ENCODE assay signal across 9 cellular contexts in genomic region chr12:83015390-83016225, GRCh38.
A peak's percentile ranks its signal among the peaks of the same experiment; 100 is the strongest.
DNase-seq lines count a peak whose midpoint lies in the region; ATAC-seq and TF ChIP-seq lines count a peak whose summit lies in the region.
"Had no signal": no experiment of that assay in that cellular context is flagged by ENCODE, and none has a peak within 500 bp of the region (broad histone marks: within the 10 kb centered on the region; RNA-seq: fewer than 3 reads in every experiment).

No MANE protein-coding gene starts in this region.

- no peak overlapping the region for H3K4me3 Mint-ChIP-seq in T-cell

- H3K9me3 ChIP-seq in esophagus squamous epithelium = peaks cover 0 to 4% (median 0%) of the 10 kb centered on the region in 3 donors

- no peak overlapping the region for H3K27ac Mint-ChIP-seq in T-cell
- H3K27ac Mint-ChIP-seq: progenitor cell of endocrine pancreas had no signal

- H3K27me3 Mint-ChIP-seq in T-cell = no peaks in the 10 kb centered on the region
- H3K27me3 Mint-ChIP-seq: progenitor cell of endocrine pancreas had no signal

- ATAC-seq in omental fat pad (ENCODE audit: low FRiP score) (peak; percentile 52), HG03342 (IDR thresholded peaks at IDR 0.05; ENCODE audit: unreplicated experiment) (no peak), T-cell (replicated peaks in 1 of 4) (no peak)

- TF ChIP-seq CTCF in BJ (IDR thresholded peaks at IDR 0.05; ENCODE audit: insufficient read depth, low read depth, low read length) (no peak), esophagus squamous epithelium (IDR thresholded peaks at IDR 0.05) (no peak), omental fat pad (IDR thresholded peaks at IDR 0.05) (no peak)

- H3K4me3 ChIP-seq in BJ (ENCODE audit: low read depth, low read length) = peak overlapping the region; percentile 25
- peak overlapping the region; percentile 9 to 59 (median 38) for H3K4me3 ChIP-seq in esophagus squamous epithelium

- DNase-seq in BJ (ENCODE audit: low read depth) (no peak), NCI-H226 (peak; percentile 6), esophagus squamous epithelium (lab: John Stamatoyannopoulos, UW) (no peak), omental fat pad (ENCODE audit: low spot score) (no peak), HuH-7.5 (ENCODE audit: low spot score) (no peak), GM19240 (ENCODE audit: insufficient read length, low spot score) (no peak), T-cell (no peak)

- peaks cover 2% of the 10 kb centered on the region for H3K36me3 Mint-ChIP-seq in T-cell

- peaks cover 3 to 5% (median 3%) of the 10 kb centered on the region in 3 donors for H3K9me3 Mint-ChIP-seq in T-cell

- H3K36me3 ChIP-seq in BJ (ENCODE audit: control insufficient read depth, insufficient read depth, low read length) = no peaks in the 10 kb centered on the region
- H3K36me3 ChIP-seq in esophagus squamous epithelium = peaks cover 0 to 10% (median 0%) of the 10 kb centered on the region in 3 donors

- CTCF ChIA-PET in BJ (lab: Yijun Ruan, JAX) = interaction anchor here (0.9 to 1.0 kb wide), 3 partner anchors 11 to 330 kb away, joined by 3 read pairs; partner anchors contain the start of gene TMTC2
- CTCF ChIA-PET in T-cell (lab: Charles Lee) = no interaction called here

- intact Hi-C loops in esophagus squamous epithelium (cut with DNase I) = no loop called here

- POLR2A ChIA-PET in BJ (lab: Charles Lee) = no interaction called here
- POLR2A ChIA-PET in T-cell (lab: Charles Lee) = no interaction called here

- H3K27me3 ChIP-seq in BJ (ENCODE audit: control insufficient read depth, insufficient read depth, low read length) (no peaks in the 10 kb centered on the region), esophagus squamous epithelium (no peaks in the 10 kb centered on the region)

- H3K4me1 ChIP-seq in esophagus squamous epithelium = peaks cover 0 to 24% (median 5%) of the 10 kb centered on the region in 3 donors

- TF ChIP-seq POLR2A in esophagus squamous epithelium (IDR thresholded peaks at IDR 0.05) = no peak

- 25 to 27% methylated on average over 8 of the region's 8 CpGs for WGBS in esophagus squamous epithelium, 2 donors

- peaks cover 0 to 2% (median 0%) of the 10 kb centered on the region in 3 donors for H3K4me1 Mint-ChIP-seq in T-cell

- peak overlapping the region; percentile 21 to 72 (median 65) for H3K27ac ChIP-seq in esophagus squamous epithelium
